17 cellular contexts compared by ENCODE assay signal in genomic region chr16:27287051-27287811, GRCh38. TPM values are rescaled to one million over a fixed set of nuclear protein-coding genes. Genes with fewer than 3 reads are reported as not detected.
DNase-seq lines count a peak whose midpoint lies in the region; ATAC-seq, FAIRE-seq and TF ChIP-seq lines count a peak whose summit lies in the region.
"Had no signal": no experiment of that assay in that cellular context is flagged by ENCODE, and none has a peak within 500 bp of the region (broad histone marks: within the 10 kb centered on the region; RNA-seq: fewer than 3 reads in every experiment).

No MANE protein-coding gene starts in this region.

- H3K27me3 ChIP-seq in PC-3 (ENCODE audit: low read length) (no peaks in the 10 kb centered on the region), skeletal muscle satellite cell (ENCODE audit: control insufficient read depth, insufficient read depth, low read length) (no peaks in the 10 kb centered on the region), foreskin keratinocyte (no peaks in the 10 kb centered on the region)
- H3K27me3 ChIP-seq: colonic mucosa had no signal

- H3F3A ChIP-seq in PC-3 (ENCODE audit: low read length, unreplicated experiment) = no peaks in the 10 kb centered on the region

- no TSS peak for BruUV-seq in PC-3 (replicated peaks; lab: Mats Ljungman, UMichigan)

- CTCF ChIA-PET in PC-3 (lab: Charles Lee) = no interaction called here

- TF ChIP-seq POLR2A in GM12891 (IDR thresholded peaks at IDR 0.05; ENCODE audit: low read depth, low read length) = no peak

- H3K9ac ChIP-seq in PC-3 (ENCODE audit: low read length) (no peak overlapping the region), skeletal muscle satellite cell (ENCODE audit: low read depth, low read length) (peak overlapping the region; percentile 26)

- no peaks in the 10 kb centered on the region for H4K20me1 ChIP-seq in PC-3 (ENCODE audit: low read length)

- TF ChIP-seq CTCF in PC-3 (conservative IDR thresholded peaks at IDR 0.05; ENCODE audit: low read depth, low read length) = no peak
- TF ChIP-seq CTCF in foreskin keratinocyte (conservative IDR thresholded peaks at IDR 0.05) = no peak

- 0 out of 2 replicates have a peak overlapping the region, but pooled peaks have one; percentile 11 for H3K27ac ChIP-seq in PC-3 (ENCODE audit: low read length)
- H3K27ac ChIP-seq in epithelial cell of prostate = peak overlapping the region; percentile 90
- no peak overlapping the region for H3K27ac ChIP-seq in foreskin keratinocyte

- H3K4me1 ChIP-seq in PC-3 (ENCODE audit: insufficient read depth, low read length) (peaks cover 14% of the 10 kb centered on the region), skeletal muscle satellite cell (ENCODE audit: control insufficient read depth, insufficient read depth, low read length) (peaks cover 13% of the 10 kb centered on the region), foreskin keratinocyte (peaks cover 11% of the 10 kb centered on the region)
- H3K4me1 ChIP-seq: colonic mucosa, HAP-1 had no signal

- POLR2A ChIA-PET in PC-3 (lab: Charles Lee; ENCODE audit: unreplicated experiment) = no interaction called here

- no peak overlapping the region; the same call in 1 of the 2 replicates for H2AFZ ChIP-seq in PC-3 (ENCODE audit: low read length)

- no peaks in the 10 kb centered on the region for H3K9me2 ChIP-seq in PC-3 (replicated peaks; ENCODE audit: low read length)

- FAIRE-seq in GM12891 (lab: Jason Lieb, UNC) = no peak
- FAIRE-seq: kidney had no signal

- H3K36me3 ChIP-seq in PC-3 (ENCODE audit: low read depth, low read length) (no peaks in the 10 kb centered on the region), skeletal muscle satellite cell (ENCODE audit: insufficient read depth, low read length) (no peaks in the 10 kb centered on the region)
- H3K36me3 ChIP-seq: colonic mucosa, HAP-1 had no signal

- ATAC-seq in PC-3 = no peak
- no peak for ATAC-seq in foreskin keratinocyte
- no peak for ATAC-seq in GM19328 (IDR thresholded peaks at IDR 0.05; ENCODE audit: unreplicated experiment)
- ATAC-seq: activated naive CD4-positive, alpha-beta T cell treated with anti-CD3 and anti-CD28 coated beads, Interleukin-2, amount 50 U/mL, for 72 hours; naive thymus-derived CD8-positive, alpha-beta T cell; stimulated activated naive CD8-positive, alpha-beta T cell treated with anti-CD3 and anti-CD28 coated beads, Interleukin-15, amount 100 ng/mL, for 72 hours had no signal

- DNase-seq in EL (peak; percentile 18), PC-3 (peak; percentile 7), epithelial cell of prostate (ENCODE audit: low read depth, low spot score) (no peak), foreskin keratinocyte (no peak), GM12891 (ENCODE audit: insufficient read length, low spot score) (no peak), iPS-NIHi7 (ENCODE audit: extremely low spot score) (no peak)
- DNase-seq: CD4-positive, alpha-beta memory T cell; colonic mucosa; kidney; naive thymus-derived CD8-positive, alpha-beta T cell; NCI-H2081; SHP77; stimulated activated naive CD8-positive, alpha-beta T cell treated with anti-CD3 and anti-CD28 coated beads, Interleukin-15, amount 100 ng/mL, for 72 hours had no signal

- intact Hi-C loops in PC-3 (cut with micrococcal nuclease) = no loop called here

- H3K79me2 ChIP-seq in PC-3 (ENCODE audit: low read length) = no peaks in the 10 kb centered on the region

- H3K4me2 ChIP-seq in PC-3 (ENCODE audit: low read length) (no peak overlapping the region), skeletal muscle satellite cell (ENCODE audit: low read length) (no peak overlapping the region)

- H3K9me3 ChIP-seq in PC-3 (ENCODE audit: low read length) (no peaks in the 10 kb centered on the region), skeletal muscle satellite cell (replicated peaks; ENCODE audit: low read length) (no peaks in the 10 kb centered on the region)
- H3K9me3 ChIP-seq: colonic mucosa, HAP-1 had no signal

- no peak overlapping the region for H3K4me3 ChIP-seq in PC-3 (ENCODE audit: low read length)
- no peak overlapping the region for H3K4me3 ChIP-seq in skeletal muscle satellite cell (ENCODE audit: low read length)
- H3K4me3 ChIP-seq: colonic mucosa, HAP-1 had no signal

TF ChIP-seq in GM12891, 5 proteins besides CTCF, POLR2A, EP300 and RAD21:
- TF ChIP-seq PAX5 (IDR thresholded peaks at IDR 0.05; ENCODE audit: insufficient read depth, low read length, severe bottlenecking) = no peak
- TF ChIP-seq TAF1 (IDR thresholded peaks at IDR 0.05; ENCODE audit: low read depth, low read length) = no peak
- TF ChIP-seq POU2F2 (IDR thresholded peaks at IDR 0.05; ENCODE audit: low read depth, low read length) = no peak
- no peak for TF ChIP-seq SPI1 (IDR thresholded peaks at IDR 0.05; ENCODE audit: low read depth, low read length)
- TF ChIP-seq POLR2AphosphoS5 (IDR thresholded peaks at IDR 0.05; ENCODE audit: low read depth, low read length) = no peak
TF ChIP-seq in GM12891: peak in this region for 0.

RNA-seq across cellular contexts. Expression of gene NSMCE1, which starts 18.7 kb away (rescaled TPM):
- 25.9 and 32.5 TPM in 2 replicates for total RNA-seq in PC-3 (2014; rRNA removed)
- total RNA-seq in skeletal muscle satellite cell (2012; rRNA removed) = 95.6 and 107 TPM in 2 replicates
- 65.4 and 68.7 TPM in 2 replicates for total RNA-seq in foreskin keratinocyte
- polyA plus RNA-seq in foreskin keratinocyte = 88.8 and 91.5 TPM in 2 replicates
- 81.9 TPM for polyA plus RNA-seq in GM12891 (2012; ENCODE audit: low read depth, missing spikeins)

RNA-seq across cellular contexts. Expression of gene IL4R, which starts 26.5 kb away (rescaled TPM):
- 25.1 and 32.1 TPM in 2 replicates for total RNA-seq in PC-3 (2014; rRNA removed)
- 17.5 and 19.0 TPM in 2 replicates for total RNA-seq in skeletal muscle satellite cell (2012; rRNA removed)
- total RNA-seq in foreskin keratinocyte = 78.4 and 83.6 TPM in 2 replicates
- 50.4 and 57.1 TPM in 2 replicates for polyA plus RNA-seq in foreskin keratinocyte
- polyA plus RNA-seq in GM12891 (2012; ENCODE audit: low read depth, missing spikeins) = 20.9 TPM

Comparison
In these comparisons a context has a peak if more than half of its experiments do, and no peak if none do; other contexts are left out.
1. DNase-seq: peak in EL (single experiment) and PC-3 (single experiment); none in epithelial cell of prostate (single experiment), foreskin keratinocyte (0 of 2), GM12891 (single experiment) and iPS-NIHi7 (single experiment).